ENCODE assay signal across 4 cellular contexts in genomic region chr3:70926835-70927234, GRCh38.
"Had no signal": no experiment of that assay in that cellular context is flagged by ENCODE, and none has a peak within 500 bp of the region (broad histone marks: within the 10 kb centered on the region; RNA-seq: fewer than 3 reads in every experiment).

No MANE protein-coding gene starts in this region.

- H3K4me2 ChIP-seq: GM23338 had no signal

- H3K4me3 Mint-ChIP-seq: GM23338, H9, IgD-negative memory B cell had no signal

- DNase-seq: H9, HCEC 1CT had no signal

- H2AFZ ChIP-seq: GM23338 had no signal

- H3K36me3 Mint-ChIP-seq: IgD-negative memory B cell had no signal

- H3K4me1 Mint-ChIP-seq: GM23338, H9, IgD-negative memory B cell had no signal

- H3K4me3 ChIP-seq: GM23338 had no signal

- H3K27ac Mint-ChIP-seq: GM23338, H9, IgD-negative memory B cell had no signal

- ATAC-seq: GM23338 had no signal
